In the genomic region with DNA sequence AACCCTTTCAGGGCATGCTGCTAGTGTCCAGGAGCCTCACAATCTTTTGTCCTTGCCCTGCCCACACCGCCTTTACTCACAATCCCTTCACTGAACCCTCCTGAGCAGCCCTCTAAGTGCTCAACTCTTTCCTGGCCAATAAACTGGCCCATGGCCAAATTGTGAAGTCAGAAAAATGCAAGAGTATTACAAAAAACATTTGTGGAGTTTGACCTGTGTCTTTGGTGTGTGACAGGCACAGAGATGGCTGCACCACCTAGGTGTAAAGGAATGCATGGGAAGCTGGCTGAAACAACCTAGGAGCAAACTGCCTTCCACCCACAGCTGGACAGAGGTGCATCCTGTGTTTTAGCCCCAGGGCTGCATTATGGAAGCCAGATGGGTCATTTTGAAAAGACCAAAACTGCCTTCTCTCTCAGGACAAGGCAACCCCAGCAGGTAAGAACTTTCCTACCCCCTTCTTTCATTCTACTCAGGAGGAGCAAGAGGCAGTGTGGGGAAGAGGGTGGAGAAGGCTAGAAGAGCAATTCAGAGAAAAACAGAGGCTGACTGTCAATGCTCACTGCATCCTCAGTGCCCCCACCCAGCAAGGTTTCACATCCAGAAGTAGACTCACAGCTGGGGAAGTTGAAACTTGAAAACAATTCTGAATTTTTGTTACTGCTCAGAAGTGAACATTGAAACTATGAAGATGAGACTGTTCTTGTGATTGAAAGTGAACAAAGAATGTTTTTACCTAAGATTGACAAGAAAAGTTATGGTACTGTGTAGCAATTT, we compare ENCODE assay signal across 12 cellular contexts.
A peak's percentile ranks its signal among the peaks of the same experiment; 100 is the strongest.
DNase-seq lines count a peak whose midpoint lies in the region; ATAC-seq and TF ChIP-seq lines count a peak whose summit lies in the region.
"Had no signal": no experiment of that assay in that cellular context is flagged by ENCODE, and none has a peak within 500 bp of the region (broad histone marks: within the 10 kb centered on the region; RNA-seq: fewer than 3 reads in every experiment).

No MANE protein-coding gene starts in this region.

- WGBS in adrenal gland, 4 donors, result 0 to 95% (median 35%) methylated on average over 1 of the region's 1 CpG

- CTCF ChIA-PET in Caco-2 (lab: Charles Lee), result no interaction called here

- TF ChIP-seq CTCF in adrenal gland (IDR thresholded peaks at IDR 0.05), result no peak
- TF ChIP-seq CTCF in Caco-2 (IDR thresholded peaks at IDR 0.05; ENCODE audit: insufficient read depth in 1 of 2, low read depth in 1 of 2, low read length in 1 of 2, severe bottlenecking in 1 of 2, unreplicated experiment in 1 of 2), result no peak

- TF ChIP-seq POLR2A in adrenal gland (IDR thresholded peaks at IDR 0.05), result no peak

- H3K27ac ChIP-seq in adrenal gland, result no peak overlapping the region
- H3K27ac ChIP-seq: epithelial cell of prostate, SJSA1 had no signal

- H3K4me1 Mint-ChIP-seq in Caco-2 (ENCODE audit: low read depth, unreplicated experiment), result no peaks in the 10 kb centered on the region

- ATAC-seq in GM18861 (IDR thresholded peaks at IDR 0.05; ENCODE audit: unreplicated experiment) (peak; percentile 43), GM21367 (IDR thresholded peaks at IDR 0.05; ENCODE audit: unreplicated experiment) (peak; percentile 72), HG03025 (IDR thresholded peaks at IDR 0.05; ENCODE audit: low FRiP score, unreplicated experiment) (peak; percentile 84)

- no peaks in the 10 kb centered on the region for H3K36me3 Mint-ChIP-seq in Caco-2 (ENCODE audit: insufficient read depth, unreplicated experiment)

- H3K36me3 ChIP-seq in adrenal gland (replicated peaks in 1 of 2), result no peaks in the 10 kb centered on the region
- no peaks in the 10 kb centered on the region for H3K36me3 ChIP-seq in Caco-2 (ENCODE audit: control insufficient read depth, insufficient read depth, low read length)
- H3K36me3 ChIP-seq: SJSA1 had no signal

- H3K27ac Mint-ChIP-seq in Caco-2 (ENCODE audit: unreplicated experiment), result no peak overlapping the region
- H3K27ac Mint-ChIP-seq: nephron had no signal

- H3K27me3 ChIP-seq in adrenal gland, result no peaks in the 10 kb centered on the region
- H3K27me3 ChIP-seq in Caco-2 (replicated peaks; ENCODE audit: control insufficient read depth, insufficient read depth, low read length), result no peaks in the 10 kb centered on the region; the same call in 1 of the 2 replicates
- H3K27me3 ChIP-seq: SJSA1 had no signal

- peaks cover 9% of the 10 kb centered on the region for H3K9me3 Mint-ChIP-seq in Caco-2 (ENCODE audit: unreplicated experiment)
- H3K9me3 Mint-ChIP-seq: nephron had no signal

- DNase-seq in RPMI8226 (peak; percentile 73), iPS-NIHi7 (ENCODE audit: extremely low spot score) (no peak), adrenal gland (no peak), Caco-2 (no peak)
- DNase-seq in activated CD4-positive, CD25-positive, alpha-beta regulatory T cell treated with anti-CD3 and anti-CD28 coated beads, Interleukin-2, amount 50 U/mL, for 72 hours, result no peak
- DNase-seq: activated CD4-positive, alpha-beta T cell treated with anti-CD3 and anti-CD28 coated beads for 48 hours had no signal

- no TSS peak for BruUV-seq in Caco-2 (replicated peaks; lab: Mats Ljungman, UMichigan)

- no peaks in the 10 kb centered on the region for H3K9me3 ChIP-seq in adrenal gland (replicated peaks in 1 of 3)
- no peaks in the 10 kb centered on the region for H3K9me3 ChIP-seq in Caco-2
- H3K9me3 ChIP-seq: SJSA1 had no signal

- H3K4me3 ChIP-seq in adrenal gland, result no peak overlapping the region
- H3K4me3 ChIP-seq in Caco-2 (ENCODE audit: low read depth, low read length), result no peak overlapping the region
- H3K4me3 ChIP-seq: SJSA1 had no signal

- no peaks in the 10 kb centered on the region for H3K4me1 ChIP-seq in adrenal gland (replicated peaks in 1 of 2)
- no peaks in the 10 kb centered on the region for H3K4me1 ChIP-seq in Caco-2
- H3K4me1 ChIP-seq: SJSA1 had no signal

- POLR2A ChIA-PET in Caco-2 (lab: Charles Lee), result no interaction called here

- H3K4me3 Mint-ChIP-seq in Caco-2 (ENCODE audit: unreplicated experiment), result no peak overlapping the region
- H3K4me3 Mint-ChIP-seq: nephron had no signal

- intact Hi-C loops in adrenal gland (cut with DNase I) (no loop called here), Caco-2 (cut with micrococcal nuclease; ENCODE audit: unreplicated experiment) (no loop called here)

- H3K27me3 Mint-ChIP-seq in Caco-2 (ENCODE audit: insufficient read depth, unreplicated experiment), result peaks cover 16% of the 10 kb centered on the region
